23 cellular contexts compared by ENCODE assay signal in genomic region chr10:100391163-100392002, GRCh38.
"Had no signal": no experiment of that assay in that cellular context is flagged by ENCODE, and none has a peak within 500 bp of the region (broad histone marks: within the 10 kb centered on the region; RNA-seq: fewer than 3 reads in every experiment).

No MANE protein-coding gene starts in this region.

- H3K4me1 Mint-ChIP-seq: memory B cell had no signal

- DNase-seq: activated CD4-positive, CD25-positive, alpha-beta regulatory T cell treated with anti-CD3 and anti-CD28 coated beads, Interleukin-2, amount 50 U/mL, for 72 hours; activated effector memory CD4-positive, alpha-beta T cell treated with anti-CD3 and anti-CD28 coated beads, Interleukin-2, amount 50 U/mL, for 16 hours; activated naive CD4-positive, alpha-beta T cell treated with anti-CD3 and anti-CD28 coated beads, Interleukin-2, amount 10 ng/mL, durations not matched to agents 7 days and 5 days; activated T-cell treated with anti-CD3 and anti-CD28 coated beads, Interleukin-2, amount 50 U/mL, for 1 hour; aorta; brain microvascular endothelial cell; caudate nucleus; effector CD4-positive, alpha-beta T cell; heart right ventricle; left colon; nucleus accumbens; retina; stimulated activated CD4-positive, alpha-beta T cell treated with anti-CD3 and anti-CD28 coated beads, Interleukin-2, amount 100 ng/mL, for 48 hours; stimulated activated naive CD4-positive, alpha-beta T cell treated with Interleukin-2 at 50 U/mL for 16 hours; substantia nigra; T-cell; WERI-Rb-1 had no signal

- H3K9me3 Mint-ChIP-seq: activated naive CD4-positive, alpha-beta T cell treated with anti-CD3 and anti-CD28 coated beads, Interleukin-2, amount 10 ng/mL, durations not matched to agents 7 days and 5 days; dendritic cell treated with granulocyte-macrophage colony-stimulating factor and Interleukin-4, amounts not matched to agents 40 ng/mL and 50 ng/mL, for 4 days; memory B cell; T-cell had no signal

- H3K4me3 Mint-ChIP-seq: activated naive CD4-positive, alpha-beta T cell treated with anti-CD3 and anti-CD28 coated beads, Interleukin-2, amount 10 ng/mL, durations not matched to agents 7 days and 5 days; dendritic cell treated with granulocyte-macrophage colony-stimulating factor and Interleukin-4, amounts not matched to agents 40 ng/mL and 50 ng/mL, for 4 days; memory B cell; T-cell had no signal

- H3K4me3 ChIP-seq: heart right ventricle, tibial nerve had no signal

- H3K27me3 Mint-ChIP-seq: activated naive CD4-positive, alpha-beta T cell treated with anti-CD3 and anti-CD28 coated beads, Interleukin-2, amount 10 ng/mL, durations not matched to agents 7 days and 5 days; dendritic cell treated with granulocyte-macrophage colony-stimulating factor and Interleukin-4, amounts not matched to agents 40 ng/mL and 50 ng/mL, for 4 days; T-cell had no signal

- ATAC-seq: heart right ventricle, T-cell had no signal

- H3K9me3 ChIP-seq: heart right ventricle, tibial nerve had no signal

- H3K27ac ChIP-seq: brain microvascular endothelial cell, heart right ventricle, tibial nerve, WERI-Rb-1 had no signal

- H3K27ac Mint-ChIP-seq: activated naive CD4-positive, alpha-beta T cell treated with anti-CD3 and anti-CD28 coated beads, Interleukin-2, amount 10 ng/mL, durations not matched to agents 7 days and 5 days; dendritic cell treated with granulocyte-macrophage colony-stimulating factor and Interleukin-4, amounts not matched to agents 40 ng/mL and 50 ng/mL, for 4 days; memory B cell; T-cell had no signal

- H3K36me3 ChIP-seq: brain microvascular endothelial cell had no signal

- H3K4me1 ChIP-seq: heart right ventricle, tibial nerve had no signal

- H3K27me3 ChIP-seq: brain microvascular endothelial cell, heart right ventricle, tibial nerve had no signal

- FAIRE-seq: endometrium, keratinocyte, TTC549 had no signal
